Comparison of ENCODE assay signal across 8 cellular contexts in genomic region chr1:25996966-25997758, GRCh38. TPM values are rescaled to one million over a fixed set of nuclear protein-coding genes. Genes with fewer than 3 reads are reported as not detected.
DNase-seq lines count a peak whose midpoint lies in the region; ATAC-seq and TF ChIP-seq lines count a peak whose summit lies in the region.

No MANE protein-coding gene starts in this region.

- no peaks in the 10 kb centered on the region for H3K9me3 Mint-ChIP-seq in CD4-positive, CD25-positive, alpha-beta regulatory T cell
- no peaks in the 10 kb centered on the region for H3K9me3 Mint-ChIP-seq in T-cell
- H3K9me3 Mint-ChIP-seq in naive B cell = no peaks in the 10 kb centered on the region

- H3K27me3 Mint-ChIP-seq in CD4-positive, CD25-positive, alpha-beta regulatory T cell = peaks cover 10% of the 10 kb centered on the region
- H3K27me3 Mint-ChIP-seq in T-cell (no peaks in the 10 kb centered on the region), naive B cell (no peaks in the 10 kb centered on the region)

- peak in 1 of 4 donors; percentile 29 for TF ChIP-seq POLR2A in esophagus squamous epithelium (IDR thresholded peaks at IDR 0.05)

- H3K4me3 Mint-ChIP-seq in CD4-positive, CD25-positive, alpha-beta regulatory T cell = peak overlapping the region; percentile 94 to 97 (median 96)
- H3K4me3 Mint-ChIP-seq in T-cell = peak overlapping the region; percentile 91 to 97 (median 94)
- peak overlapping the region; percentile 89 to 99 (median 96) for H3K4me3 Mint-ChIP-seq in naive B cell

- no peaks in the 10 kb centered on the region for H3K9me3 ChIP-seq in CD4-positive, CD25-positive, alpha-beta regulatory T cell (ENCODE audit: control insufficient read depth in 2 of 2, low read length in 2 of 2)
- H3K9me3 ChIP-seq in HEK293 (ENCODE audit: control insufficient read depth, insufficient read depth, low read depth, low read length) (no peaks in the 10 kb centered on the region), esophagus squamous epithelium (no peaks in the 10 kb centered on the region)

- 2 to 3% methylated on average over 11 of the region's 11 CpGs for WGBS in esophagus squamous epithelium, 2 donors

- H3K36me3 ChIP-seq in CD4-positive, CD25-positive, alpha-beta regulatory T cell (ENCODE audit: control insufficient read depth, insufficient read depth, low read length) = no peaks in the 10 kb centered on the region
- H3K36me3 ChIP-seq in HEK293 (ENCODE audit: control insufficient read depth in 2 of 2, insufficient read depth in 1 of 2, low read length in 2 of 2) (no peaks in the 10 kb centered on the region), esophagus squamous epithelium (peaks cover 0 to 15% (median 0%) of the 10 kb centered on the region in 3 donors)

- peak in 2 of 3 donors; percentile 6 to 72 for DNase-seq in CD4-positive, CD25-positive, alpha-beta regulatory T cell
- DNase-seq in T-cell (peak in 5 of 34 experiments; percentile 5 to 26 (median 15)), esophagus squamous epithelium (lab: John Stamatoyannopoulos, UW) (no peak), naive B cell (no peak)
- no peak for DNase-seq in activated CD8-positive, alpha-beta memory T cell treated with anti-CD3 and anti-CD28 coated beads, Interleukin-2, amount 50 U/mL, for 4 hours

- peak overlapping the region; percentile 78 for H3K4me3 ChIP-seq in CD4-positive, CD25-positive, alpha-beta regulatory T cell (ENCODE audit: low read depth, low read length)
- H3K4me3 ChIP-seq in HEK293 (ENCODE audit: low read depth, low read length) (peak overlapping the region; percentile 62), esophagus squamous epithelium (peak overlapping the region; percentile 43 to 80 (median 68))

- H3K27ac Mint-ChIP-seq in CD4-positive, CD25-positive, alpha-beta regulatory T cell = peak overlapping the region; percentile 98 to 100 (median 99)
- H3K27ac Mint-ChIP-seq in T-cell (peak overlapping the region; percentile 99), naive B cell (peak overlapping the region; percentile 95 to 98 (median 98))

- peaks cover 27% of the 10 kb centered on the region for H3K4me1 ChIP-seq in CD4-positive, CD25-positive, alpha-beta regulatory T cell (ENCODE audit: control insufficient read depth, insufficient read depth, low read length, poor library complexity, severe bottlenecking)
- no peaks in the 10 kb centered on the region for H3K4me1 ChIP-seq in HEK293 (ENCODE audit: control insufficient read depth, insufficient read depth, low read length)
- peaks cover 11 to 23% (median 15%) of the 10 kb centered on the region in 3 donors for H3K4me1 ChIP-seq in esophagus squamous epithelium

- POLR2A ChIA-PET in HEK293 (lab: Yijun Ruan, JAX) (interaction anchor here (0.5 to 1.7 kb wide), 13 partner anchors 9 to 1236 kb away, joined by 3 to 30 read pairs (median 4); partner anchors contain the start of gene MTFR1L), T-cell (lab: Charles Lee) (interaction anchor here (0.6 to 1.7 kb wide), 12 partner anchors 10 to 1572 kb away, joined by 3 to 13 read pairs (median 3); partner anchors contain the start of gene STMN1 (in 1 of the 2))

- H3K36me3 Mint-ChIP-seq in CD4-positive, CD25-positive, alpha-beta regulatory T cell = peaks cover 3% of the 10 kb centered on the region
- H3K36me3 Mint-ChIP-seq in T-cell (no peaks in the 10 kb centered on the region), naive B cell (no peaks in the 10 kb centered on the region)

- H3K27ac ChIP-seq in CD4-positive, CD25-positive, alpha-beta regulatory T cell (ENCODE audit: insufficient read depth, low read length, poor library complexity, severe bottlenecking) = peak overlapping the region; percentile 94
- H3K27ac ChIP-seq in HEK293 (ENCODE audit: extremely low read depth, low read depth, low read length) (peak overlapping the region; percentile 4; the same call in 1 of the 2 replicates), esophagus squamous epithelium (peak overlapping the region; percentile 81 to 94 (median 90))

- peaks cover 6 to 57% (median 18%) of the 10 kb centered on the region in 4 donors for H3K4me1 Mint-ChIP-seq in CD4-positive, CD25-positive, alpha-beta regulatory T cell
- H3K4me1 Mint-ChIP-seq in T-cell = peaks cover 42 to 49% (median 43%) of the 10 kb centered on the region in 3 donors
- H3K4me1 Mint-ChIP-seq in naive B cell = peaks cover 12 to 28% (median 24%) of the 10 kb centered on the region in 3 donors

- ATAC-seq in CD4-positive, CD25-positive, alpha-beta regulatory T cell (ENCODE audit: low read depth in 2 of 2) = no peak
- ATAC-seq in T-cell (replicated peaks in 1 of 4) (no peak), naive B cell (ENCODE audit: low read depth in 2 of 2) (no peak), GM18907 (IDR thresholded peaks at IDR 0.05; ENCODE audit: unreplicated experiment) (no peak), HG02852 (IDR thresholded peaks at IDR 0.05; ENCODE audit: unreplicated experiment) (no peak)

- intact Hi-C loops in esophagus squamous epithelium (cut with DNase I) = loop anchor here (10.0 kb wide), 1 partner anchor 172 kb away; no protein-coding TSS in a partner anchor

- no peak for TF ChIP-seq CTCF in HEK293 (tag by site-specific recombination; IDR thresholded peaks at IDR 0.05)
- no peak for TF ChIP-seq CTCF in esophagus squamous epithelium (IDR thresholded peaks at IDR 0.05)

- CTCF ChIA-PET in HEK293 (lab: Yijun Ruan, JAX) = interaction anchor here (0.6 to 5.3 kb wide), 24 partner anchors 9 to 440 kb away, joined by 3 to 86 read pairs (median 3); no protein-coding TSS in a partner anchor
- CTCF ChIA-PET in T-cell (lab: Charles Lee) = interaction anchor here (0.5 to 10.8 kb wide), 23 partner anchors 8 to 1493 kb away, joined by 3 to 311 read pairs (median 3); partner anchors contain the start of genes DHDDS (in 1 of the 2) and STMN1 (in 1 of the 2)

- no peaks in the 10 kb centered on the region for H3K27me3 ChIP-seq in CD4-positive, CD25-positive, alpha-beta regulatory T cell (ENCODE audit: control insufficient read depth, insufficient read depth, low read length)
- H3K27me3 ChIP-seq in esophagus squamous epithelium = no peaks in the 10 kb centered on the region

TF ChIP-seq in HEK293, 187 proteins besides CTCF, POLR2A, EP300 and RAD21:
- TF ChIP-seq ZNF292 (tag by site-specific recombination; IDR thresholded peaks at IDR 0.05; ENCODE audit: borderline replicate concordance, low read depth) = no peak
- TF ChIP-seq PRDM1 (tag by site-specific recombination; IDR thresholded peaks at IDR 0.05) = peak; percentile 47; the same call in 1 of the 2 replicates
- no peak for TF ChIP-seq ZSCAN4 (tag by site-specific recombination; IDR thresholded peaks at IDR 0.05)
- peak; percentile 60 for TF ChIP-seq ZIC2 (tag by site-specific recombination; IDR thresholded peaks at IDR 0.05)
- TF ChIP-seq PATZ1 (tag by site-specific recombination; IDR thresholded peaks at IDR 0.05) = peak; percentile 10
- TF ChIP-seq SCRT2 (tag by site-specific recombination; IDR thresholded peaks at IDR 0.05) = peak; percentile 40; the same call in 1 of the 2 replicates
- TF ChIP-seq ZNF624 (tag by site-specific recombination; IDR thresholded peaks at IDR 0.05) = no peak
- peak; percentile 89 for TF ChIP-seq ZBTB17 (tag by site-specific recombination; IDR thresholded peaks at IDR 0.05)

RNA-seq across cellular contexts. Expression of gene PAFAH2, which starts 0.7 kb away (rescaled TPM):
- total RNA-seq in CD4-positive, CD25-positive, alpha-beta regulatory T cell = 10.7 TPM
- 10 to 100 TPM; 12.4 to 26.3 (median 17.7) TPM for polyA plus RNA-seq in CD4-positive, CD25-positive, alpha-beta regulatory T cell
- 10 to 100 TPM; 10.2 to 30.2 (median 17.3) TPM for total RNA-seq in T-cell
- total RNA-seq in esophagus squamous epithelium = 10 to 100 TPM in 3 of 4 donors, 1 to 10 TPM in 1; 8.3 to 17.2 (median 11.7) TPM
- polyA plus RNA-seq in naive B cell (ENCODE audit: low read depth in 6 of 6) = 1 to 10 TPM; 4.0 to 9.2 (median 7.7) TPM

RNA-seq across cellular contexts. Expression of gene EXTL1, which starts 24.4 kb away (rescaled TPM):
- total RNA-seq in CD4-positive, CD25-positive, alpha-beta regulatory T cell = not detected
- polyA plus RNA-seq in CD4-positive, CD25-positive, alpha-beta regulatory T cell = under 1 TPM in 1 of 4 donors, not detected in 3; 0.22 TPM
- under 1 TPM in 4 of 5 donors, not detected in 1; 0.08 to 0.19 (median 0.12) TPM for total RNA-seq in T-cell
- not detected for total RNA-seq in esophagus squamous epithelium
- not detected for polyA plus RNA-seq in naive B cell (ENCODE audit: low read depth in 6 of 6)

RNA-seq across cellular contexts. Expression of gene SLC30A2, which starts 48.8 kb away (rescaled TPM):
- total RNA-seq in CD4-positive, CD25-positive, alpha-beta regulatory T cell = not detected
- under 1 TPM in 1 of 4 donors, not detected in 3; 0.07 TPM for polyA plus RNA-seq in CD4-positive, CD25-positive, alpha-beta regulatory T cell
- total RNA-seq in T-cell = under 1 TPM in 3 of 5 donors, not detected in 2; 0.13 to 0.38 (median 0.19) TPM
- total RNA-seq in esophagus squamous epithelium = not detected
- not detected for polyA plus RNA-seq in naive B cell (ENCODE audit: low read depth in 6 of 6)

Comparison
In these comparisons a context has a peak if more than half of its experiments do, and no peak if none do; other contexts are left out.
1. DNase-seq: peak in CD4-positive, CD25-positive, alpha-beta regulatory T cell (2 of 3); none in esophagus squamous epithelium (single experiment), naive B cell (single experiment) and activated CD8-positive, alpha-beta memory T cell treated with anti-CD3 and anti-CD28 coated beads, Interleukin-2, amount 50 U/mL, for 4 hours (single experiment).
2. H3K27ac ChIP-seq: peak in every context shown above with its lines; median percentile 94 in CD4-positive, CD25-positive, alpha-beta regulatory T cell; 90 in esophagus squamous epithelium; 4 in HEK293.
3. Peak in every context shown above with its lines, with median percentiles within 50 percentile points of each other: H3K4me3 ChIP-seq, H3K27ac Mint-ChIP-seq and H3K4me3 Mint-ChIP-seq.